In the genomic region with DNA sequence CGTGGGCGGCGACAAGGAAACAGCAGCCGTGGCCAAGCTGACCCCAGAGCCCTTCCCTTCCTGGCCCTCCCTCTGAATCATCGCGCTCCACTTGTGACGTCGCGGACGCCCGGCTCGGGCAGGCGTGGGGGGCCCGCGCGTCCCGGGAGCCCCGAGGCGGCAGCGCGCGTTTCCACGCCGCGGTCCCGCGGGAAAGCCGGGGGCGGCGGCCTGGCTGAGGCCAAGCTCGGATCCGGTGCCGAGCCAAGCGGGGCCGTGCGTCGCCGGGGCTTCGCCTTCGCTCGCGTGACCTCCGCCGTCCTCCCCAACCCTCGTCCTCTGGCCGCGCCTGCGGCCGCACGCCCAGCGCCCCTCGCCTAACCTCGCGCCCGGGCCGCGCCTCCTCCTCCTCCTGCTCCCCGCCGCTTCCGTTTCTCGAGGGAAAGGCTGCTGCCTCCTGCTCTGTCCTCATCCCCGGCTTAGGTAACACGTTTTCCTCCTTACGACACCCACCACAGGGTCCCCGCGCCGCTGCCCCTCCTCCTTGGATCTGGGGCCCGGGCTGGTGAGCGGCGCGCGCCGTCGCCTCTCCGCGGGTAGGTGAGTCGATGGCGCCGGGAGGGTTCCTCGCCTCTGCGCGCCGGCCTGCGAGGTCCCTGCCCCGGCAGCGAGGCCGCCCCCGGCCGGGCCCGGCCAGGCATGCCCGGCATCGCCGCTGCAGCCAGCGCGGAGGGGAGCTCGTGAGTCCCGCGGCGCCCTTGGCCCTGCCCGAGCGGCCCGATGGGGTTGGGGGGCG, we compare ENCODE assay signal across 1 cellular context.
TF ChIP-seq lines count a peak whose summit lies in the region.

TSS of gene INPP1 (plus strand) at position 90 of the 775 bp plus-strand sequence. CDS start 16,514 bp downstream, outside the sequence.

TF ChIP-seq in HEK293, 187 proteins besides CTCF, POLR2A, EP300 and RAD21 (continued from another document and continues in another):
- TF ChIP-seq, protein P1, sequence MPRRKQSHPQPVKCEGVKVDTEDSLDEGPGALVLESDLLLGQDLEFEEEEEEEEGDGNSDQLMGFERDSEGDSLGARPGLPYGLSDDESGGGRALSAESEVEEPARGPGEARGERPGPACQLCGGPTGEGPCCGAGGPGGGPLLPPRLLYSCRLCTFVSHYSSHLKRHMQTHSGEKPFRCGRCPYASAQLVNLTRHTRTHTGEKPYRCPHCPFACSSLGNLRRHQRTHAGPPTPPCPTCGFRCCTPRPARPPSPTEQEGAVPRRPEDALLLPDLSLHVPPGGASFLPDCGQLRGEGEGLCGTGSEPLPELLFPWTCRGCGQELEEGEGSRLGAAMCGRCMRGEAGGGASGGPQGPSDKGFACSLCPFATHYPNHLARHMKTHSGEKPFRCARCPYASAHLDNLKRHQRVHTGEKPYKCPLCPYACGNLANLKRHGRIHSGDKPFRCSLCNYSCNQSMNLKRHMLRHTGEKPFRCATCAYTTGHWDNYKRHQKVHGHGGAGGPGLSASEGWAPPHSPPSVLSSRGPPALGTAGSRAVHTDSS (tag by site-specific recombination; IDR thresholded peaks at IDR 0.05), result 0 out of 2 replicates have a peak, but pooled peaks have one; percentile 21
- TF ChIP-seq ZNF664 (tag by site-specific recombination; IDR thresholded peaks at IDR 0.05), result no peak
- TF ChIP-seq ZNF112 (tag by site-specific recombination; IDR thresholded peaks at IDR 0.05), result no peak
- 0 out of 2 replicates have a peak, but pooled peaks have one; percentile 33 for TF ChIP-seq KLF17 (tag by site-specific recombination; IDR thresholded peaks at IDR 0.05)
- TF ChIP-seq SP7 (tag by site-specific recombination; IDR thresholded peaks at IDR 0.05), result peak; percentile 44; the same call in 1 of the 2 replicates
- no peak for TF ChIP-seq ZNF596 (tag by site-specific recombination; IDR thresholded peaks at IDR 0.05)
- no peak for TF ChIP-seq KLF7 (tag by site-specific recombination; IDR thresholded peaks at IDR 0.05; ENCODE audit: borderline replicate concordance)
- no peak for TF ChIP-seq ZSCAN16 (tag by site-specific recombination; IDR thresholded peaks at IDR 0.05)
- no peak for TF ChIP-seq ZNF792 (tag by site-specific recombination; IDR thresholded peaks at IDR 0.05)
- TF ChIP-seq MYNN (tag by site-specific recombination; IDR thresholded peaks at IDR 0.05; ENCODE audit: borderline replicate concordance), result no peak
- TF ChIP-seq ZBTB6 (tag by site-specific recombination; IDR thresholded peaks at IDR 0.05), result no peak
- TF ChIP-seq, protein P2, sequence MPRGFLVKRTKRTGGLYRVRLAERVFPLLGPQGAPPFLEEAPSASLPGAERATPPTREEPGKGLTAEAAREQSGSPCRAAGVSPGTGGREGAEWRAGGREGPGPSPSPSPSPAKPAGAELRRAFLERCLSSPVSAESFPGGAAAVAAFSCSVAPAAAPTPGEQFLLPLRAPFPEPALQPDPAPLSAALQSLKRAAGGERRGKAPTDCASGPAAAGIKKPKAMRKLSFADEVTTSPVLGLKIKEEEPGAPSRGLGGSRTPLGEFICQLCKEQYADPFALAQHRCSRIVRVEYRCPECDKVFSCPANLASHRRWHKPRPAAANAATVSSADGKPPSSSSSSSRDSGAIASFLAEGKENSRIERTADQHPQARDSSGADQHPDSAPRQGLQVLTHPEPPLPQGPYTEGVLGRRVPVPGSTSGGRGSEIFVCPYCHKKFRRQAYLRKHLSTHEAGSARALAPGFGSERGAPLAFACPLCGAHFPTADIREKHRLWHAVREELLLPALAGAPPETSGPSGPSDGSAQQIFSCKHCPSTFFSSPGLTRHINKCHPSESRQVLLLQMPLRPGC (tag by site-specific recombination; IDR thresholded peaks at IDR 0.05), result no peak
- no peak for TF ChIP-seq ZFP41 (tag by site-specific recombination; IDR thresholded peaks at IDR 0.05; ENCODE audit: borderline replicate concordance)
- peak; percentile 97 for TF ChIP-seq ZBTB26 (tag by site-specific recombination; optimal IDR thresholded peaks at IDR 0.05)
- TF ChIP-seq ZNF426 (tag by site-specific recombination; IDR thresholded peaks at IDR 0.05), result no peak
- no peak for TF ChIP-seq ZNF670 (tag by site-specific recombination; IDR thresholded peaks at IDR 0.05; ENCODE audit: low read depth)
- TF ChIP-seq MZF1 (tag by site-specific recombination; IDR thresholded peaks at IDR 0.05; ENCODE audit: borderline replicate concordance), result no peak
- TF ChIP-seq ZNF121 (tag by site-specific recombination; IDR thresholded peaks at IDR 0.05), result no peak
- TF ChIP-seq ZNF202 (tag by site-specific recombination; IDR thresholded peaks at IDR 0.05; ENCODE audit: borderline replicate concordance), result no peak
- TF ChIP-seq, protein P3, sequence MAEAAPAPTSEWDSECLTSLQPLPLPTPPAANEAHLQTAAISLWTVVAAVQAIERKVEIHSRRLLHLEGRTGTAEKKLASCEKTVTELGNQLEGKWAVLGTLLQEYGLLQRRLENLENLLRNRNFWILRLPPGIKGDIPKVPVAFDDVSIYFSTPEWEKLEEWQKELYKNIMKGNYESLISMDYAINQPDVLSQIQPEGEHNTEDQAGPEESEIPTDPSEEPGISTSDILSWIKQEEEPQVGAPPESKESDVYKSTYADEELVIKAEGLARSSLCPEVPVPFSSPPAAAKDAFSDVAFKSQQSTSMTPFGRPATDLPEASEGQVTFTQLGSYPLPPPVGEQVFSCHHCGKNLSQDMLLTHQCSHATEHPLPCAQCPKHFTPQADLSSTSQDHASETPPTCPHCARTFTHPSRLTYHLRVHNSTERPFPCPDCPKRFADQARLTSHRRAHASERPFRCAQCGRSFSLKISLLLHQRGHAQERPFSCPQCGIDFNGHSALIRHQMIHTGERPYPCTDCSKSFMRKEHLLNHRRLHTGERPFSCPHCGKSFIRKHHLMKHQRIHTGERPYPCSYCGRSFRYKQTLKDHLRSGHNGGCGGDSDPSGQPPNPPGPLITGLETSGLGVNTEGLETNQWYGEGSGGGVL (tag by site-specific recombination; IDR thresholded peaks at IDR 0.05), result peak; percentile 25; the same call in 1 of the 2 replicates
- no peak for TF ChIP-seq ZNF776 (tag by site-specific recombination; IDR thresholded peaks at IDR 0.05; ENCODE audit: borderline replicate concordance)
- no peak for TF ChIP-seq ZNF623 (tag by site-specific recombination; IDR thresholded peaks at IDR 0.05)
- no peak for TF ChIP-seq ZNF473 (tag by site-specific recombination; IDR thresholded peaks at IDR 0.05)
- no peak for TF ChIP-seq ZNF658 (tag by site-specific recombination; IDR thresholded peaks at IDR 0.05)
- TF ChIP-seq ZBTB20 (tag by site-specific recombination; IDR thresholded peaks at IDR 0.05), result peak; percentile 91
- no peak for TF ChIP-seq ZNF555 (tag by site-specific recombination; conservative IDR thresholded peaks at IDR 0.05)
- no peak for TF ChIP-seq RBAK (tag by site-specific recombination; IDR thresholded peaks at IDR 0.05)
- TF ChIP-seq, protein P4, sequence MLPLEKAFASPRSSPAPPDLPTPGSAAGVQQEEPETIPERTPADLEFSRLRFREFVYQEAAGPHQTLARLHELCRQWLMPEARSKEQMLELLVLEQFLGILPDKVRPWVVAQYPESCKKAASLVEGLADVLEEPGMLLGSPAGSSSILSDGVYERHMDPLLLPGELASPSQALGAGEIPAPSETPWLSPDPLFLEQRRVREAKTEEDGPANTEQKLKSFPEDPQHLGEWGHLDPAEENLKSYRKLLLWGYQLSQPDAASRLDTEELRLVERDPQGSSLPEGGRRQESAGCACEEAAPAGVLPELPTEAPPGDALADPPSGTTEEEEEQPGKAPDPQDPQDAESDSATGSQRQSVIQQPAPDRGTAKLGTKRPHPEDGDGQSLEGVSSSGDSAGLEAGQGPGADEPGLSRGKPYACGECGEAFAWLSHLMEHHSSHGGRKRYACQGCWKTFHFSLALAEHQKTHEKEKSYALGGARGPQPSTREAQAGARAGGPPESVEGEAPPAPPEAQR (tag by site-specific recombination; IDR thresholded peaks at IDR 0.05), result no peak
- TF ChIP-seq ZFHX2 (tag by site-specific recombination; conservative IDR thresholded peaks at IDR 0.05), result peak; percentile 38; the same call in 1 of the 2 replicates
- no peak for TF ChIP-seq ZNF548 (tag by site-specific recombination; IDR thresholded peaks at IDR 0.05)
- TF ChIP-seq ZNF610 (tag by site-specific recombination; IDR thresholded peaks at IDR 0.05; ENCODE audit: borderline replicate concordance), result no peak
- no peak for TF ChIP-seq ZNF155 (tag by site-specific recombination; IDR thresholded peaks at IDR 0.05)
- TF ChIP-seq GLIS1 (tag by site-specific recombination; IDR thresholded peaks at IDR 0.05), result no peak
- TF ChIP-seq KLF10 (tag by site-specific recombination; IDR thresholded peaks at IDR 0.05), result no peak
- peak; percentile 54; the same call in 1 of the 2 replicates for TF ChIP-seq KLF8 (tag by site-specific recombination; IDR thresholded peaks at IDR 0.05)
- peak; percentile 44 for TF ChIP-seq KLF9 (tag by site-specific recombination; IDR thresholded peaks at IDR 0.05; ENCODE audit: low read depth)
- no peak for TF ChIP-seq ZNF549 (tag by site-specific recombination; IDR thresholded peaks at IDR 0.05)
- TF ChIP-seq ZNF404 (tag by site-specific recombination; IDR thresholded peaks at IDR 0.05), result no peak
- no peak for TF ChIP-seq PRDM2 (tag by site-specific recombination; IDR thresholded peaks at IDR 0.05; ENCODE audit: borderline replicate concordance)
- TF ChIP-seq ZNF292 (tag by site-specific recombination; IDR thresholded peaks at IDR 0.05; ENCODE audit: borderline replicate concordance, low read depth), result no peak
- no peak for TF ChIP-seq ZBTB7A (tag by site-specific recombination; IDR thresholded peaks at IDR 0.05; ENCODE audit: low read depth)
- TF ChIP-seq ZNF654 (tag by site-specific recombination; IDR thresholded peaks at IDR 0.05; ENCODE audit: low read depth), result no peak
- TF ChIP-seq, protein P5, sequence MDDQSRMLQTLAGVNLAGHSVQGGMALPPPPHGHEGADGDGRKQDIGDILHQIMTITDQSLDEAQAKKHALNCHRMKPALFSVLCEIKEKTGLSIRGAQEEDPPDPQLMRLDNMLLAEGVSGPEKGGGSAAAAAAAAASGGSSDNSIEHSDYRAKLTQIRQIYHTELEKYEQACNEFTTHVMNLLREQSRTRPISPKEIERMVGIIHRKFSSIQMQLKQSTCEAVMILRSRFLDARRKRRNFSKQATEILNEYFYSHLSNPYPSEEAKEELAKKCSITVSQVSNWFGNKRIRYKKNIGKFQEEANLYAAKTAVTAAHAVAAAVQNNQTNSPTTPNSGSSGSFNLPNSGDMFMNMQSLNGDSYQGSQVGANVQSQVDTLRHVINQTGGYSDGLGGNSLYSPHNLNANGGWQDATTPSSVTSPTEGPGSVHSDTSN (CRISPR knock-in tag; IDR thresholded peaks at IDR 0.05), result peak; percentile 63; the same call in 1 of the 2 replicates
